8 cellular contexts compared by ENCODE assay signal in genomic region chr7:142412551-142413193, GRCh38.
DNase-seq lines count a peak whose midpoint lies in the region; ATAC-seq and TF ChIP-seq lines count a peak whose summit lies in the region.

No MANE protein-coding gene starts in this region.

- no peaks in the 10 kb centered on the region for H3K79me1 ChIP-seq in mesendoderm (ENCODE audit: low read length)

- H3K23ac ChIP-seq in mesendoderm (ENCODE audit: low read length), result no peak overlapping the region

- no peaks in the 10 kb centered on the region for H3K4me1 ChIP-seq in mesendoderm (ENCODE audit: control insufficient read depth, low read depth, low read length)

- H3K4ac ChIP-seq in mesendoderm (ENCODE audit: low read depth, low read length), result peak overlapping the region; percentile 44

- H3K56ac ChIP-seq in mesendoderm (ENCODE audit: low read length), result no peak overlapping the region

- no peaks in the 10 kb centered on the region for H3K9me3 Mint-ChIP-seq in Calu3 (ENCODE audit: low read depth, unreplicated experiment)

- H3K4me3 Mint-ChIP-seq in Calu3 (ENCODE audit: low read depth, unreplicated experiment), result no peak overlapping the region

- H3K4me2 ChIP-seq in mesendoderm (ENCODE audit: low read length), result no peak overlapping the region

- H3K4me1 Mint-ChIP-seq in Calu3 (ENCODE audit: low read depth, unreplicated experiment), result peaks cover 11% of the 10 kb centered on the region

- H3K27me3 ChIP-seq in mesendoderm (ENCODE audit: insufficient read depth, low read length, poor library complexity), result no peaks in the 10 kb centered on the region

- TF ChIP-seq CTCF in Calu3 (IDR thresholded peaks at IDR 0.05; ENCODE audit: unreplicated experiment) (peak; percentile 49), cardiac fibroblast (IDR thresholded peaks at IDR 0.05; ENCODE audit: low read depth, low read length) (peak; percentile 75)

- H2BK120ac ChIP-seq in mesendoderm (ENCODE audit: low read depth, low read length), result no peak overlapping the region

- H3K9ac ChIP-seq in mesendoderm (ENCODE audit: low read length), result no peak overlapping the region

- no peak overlapping the region for H2BK5ac ChIP-seq in mesendoderm (ENCODE audit: low read length)

- H3K36me3 Mint-ChIP-seq in Calu3 (ENCODE audit: insufficient read depth, unreplicated experiment), result no peaks in the 10 kb centered on the region

- H3K4me3 ChIP-seq in cardiac fibroblast (replicated peaks in 1 of 2; ENCODE audit: low read depth in 2 of 2, low read length in 2 of 2) (no peak overlapping the region), mesendoderm (ENCODE audit: low read length) (no peak overlapping the region)

- CTCF ChIA-PET in Calu3 (lab: Charles Lee), result interaction anchor here (1.0 to 1.3 kb wide), 2 partner anchors 47 to 70 kb away, joined by 4 read pairs; no protein-coding TSS in a partner anchor

- H3K36me3 ChIP-seq in mesendoderm (ENCODE audit: control insufficient read depth, insufficient read depth, low read length), result no peaks in the 10 kb centered on the region

- BruUV-seq in Calu3 (replicated peaks; lab: Mats Ljungman, UMichigan), result no TSS peak

- H4K5ac ChIP-seq in mesendoderm (ENCODE audit: low read length), result no peak overlapping the region

- no CpG with 5 or more reads among the region's 2 CpGs for WGBS in mesendoderm (ENCODE audit: extremely low coverage, insufficient coverage, low lambda C conversion rate)

- no peak overlapping the region for H3K27ac ChIP-seq in mesendoderm (ENCODE audit: low read depth, low read length)

- no peaks in the 10 kb centered on the region for H3K27me3 Mint-ChIP-seq in Calu3 (ENCODE audit: unreplicated experiment)

- intact Hi-C loops in Calu3 (cut with micrococcal nuclease; ENCODE audit: unreplicated experiment), result no loop called here

- DNase-seq in Calu3 (peak; percentile 43), RPMI8226 (peak; percentile 62), cardiac fibroblast (ENCODE audit: low read depth in 2 of 2) (peak; percentile 54 to 77), mesendoderm (peak; percentile 91), NCI-H2227 (lab: John Stamatoyannopoulos, UW; ENCODE audit: unreplicated experiment) (no peak), NCI-H1436 (lab: John Stamatoyannopoulos, UW) (no peak)

- H2AK5ac ChIP-seq in mesendoderm (ENCODE audit: low read length), result no peak overlapping the region

- H4K8ac ChIP-seq in mesendoderm (ENCODE audit: low read depth, low read length), result no peak overlapping the region

- no peaks in the 10 kb centered on the region for H3K79me2 ChIP-seq in mesendoderm (ENCODE audit: control insufficient read depth, insufficient read depth, low read length)

- no peak overlapping the region for H3K18ac ChIP-seq in mesendoderm (ENCODE audit: low read length)

- H2BK15ac ChIP-seq in mesendoderm (replicated peaks; ENCODE audit: low read depth), result no peak overlapping the region

- ATAC-seq in GM19043 (IDR thresholded peaks at IDR 0.05; ENCODE audit: low read depth, unreplicated experiment) (peak; percentile 66), HG03135 (IDR thresholded peaks at IDR 0.05; ENCODE audit: unreplicated experiment) (peak; percentile 79)

- no peak overlapping the region for H3K27ac Mint-ChIP-seq in Calu3 (ENCODE audit: unreplicated experiment)

Comparison
In these comparisons a context has a peak if more than half of its experiments do, and no peak if none do; other contexts are left out.
1. DNase-seq: peak in Calu3 (single experiment), RPMI8226 (single experiment), cardiac fibroblast (2 of 2) and mesendoderm (single experiment); none in NCI-H2227 (single experiment) and NCI-H1436 (single experiment).